17 cellular contexts compared by ENCODE assay signal in the genomic region with DNA sequence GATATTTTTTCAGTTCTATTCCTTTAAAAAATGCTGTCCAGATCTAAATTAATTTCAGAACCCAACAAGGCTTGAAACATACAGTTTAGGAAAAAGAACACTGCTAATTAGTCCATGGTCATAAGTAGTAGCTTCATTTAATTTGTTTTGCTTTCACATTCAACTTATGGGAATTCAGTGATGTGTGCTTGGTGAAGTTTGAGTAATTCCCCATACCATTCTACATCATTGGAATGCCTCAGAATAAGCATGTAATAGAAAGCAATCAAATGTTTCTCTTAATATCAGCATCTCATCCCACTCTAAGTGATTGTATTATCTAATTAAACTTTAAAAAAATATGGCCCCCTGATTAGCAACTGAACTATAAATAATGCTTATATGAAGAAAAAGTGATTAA. TPM values are rescaled to one million over a fixed set of nuclear protein-coding genes. Genes with fewer than 3 reads are reported as not detected.
"Had no signal": no experiment of that assay in that cellular context is flagged by ENCODE, and none has a peak within 500 bp of the region (broad histone marks: within the 10 kb centered on the region; RNA-seq: fewer than 3 reads in every experiment).

No MANE protein-coding gene starts in this region.

- DNase-seq: activated CD4-positive, alpha-beta memory T cell treated with anti-CD3 and anti-CD28 coated beads for 36 hours; activated effector memory CD4-positive, alpha-beta T cell treated with anti-CD3 and anti-CD28 coated beads, Interleukin-2, amount 50 U/mL, for 16 hours; activated T-cell treated with anti-CD3 and anti-CD28 coated beads, Interleukin-2, amount 50 U/mL, for 4 hours; anterior cingulate cortex; colonic mucosa; effector CD4-positive, alpha-beta T cell; immature natural killer cell; left colon; naive thymus-derived CD4-positive, alpha-beta T cell; posterior cingulate gyrus; right cardiac atrium; tibial artery had no signal

- ATAC-seq: activated naive CD4-positive, alpha-beta T cell treated with anti-CD3 and anti-CD28 coated beads, Interleukin-2, amount 50 U/mL, for 72 hours; activated T-cell treated with anti-CD3 and anti-CD28 coated beads, Interleukin-2, amount 50 U/mL, for 4 hours; left colon; naive thymus-derived CD4-positive, alpha-beta T cell; right cardiac atrium; stimulated activated memory B cell treated with anti-CD40 and anti-IgM and Interleukin-4, amounts not matched to agents 10 μg/mL and 1 μg/mL and 100 μg/mL, for 72 hours had no signal

- H3K4me2 ChIP-seq: smooth muscle cell had no signal

- H3K4me3 ChIP-seq: colonic mucosa, smooth muscle cell, tibial artery, vagina had no signal

- H3K27me3 ChIP-seq: colonic mucosa, tibial artery, vagina had no signal

- H3K9me3 ChIP-seq: colonic mucosa, tibial artery, vagina had no signal

- H3K36me3 Mint-ChIP-seq: immature natural killer cell; stimulated activated memory B cell treated with anti-CD40 and anti-IgM and Interleukin-4, amounts not matched to agents 10 μg/mL and 1 μg/mL and 100 μg/mL, for 72 hours had no signal

- H3K9me3 Mint-ChIP-seq: immature natural killer cell had no signal

- H3K27ac Mint-ChIP-seq: activated CD4-positive, alpha-beta memory T cell treated with anti-CD3 and anti-CD28 coated beads for 36 hours; activated naive CD4-positive, alpha-beta T cell treated with anti-CD3 and anti-CD28 coated beads, Interleukin-2, amount 50 U/mL, for 72 hours; immature natural killer cell; naive thymus-derived CD4-positive, alpha-beta T cell; stimulated activated memory B cell treated with anti-CD40 and anti-IgM and Interleukin-4, amounts not matched to agents 10 μg/mL and 1 μg/mL and 100 μg/mL, for 72 hours had no signal

- H3K4me1 ChIP-seq: colonic mucosa had no signal

- H3K4me3 Mint-ChIP-seq: activated CD4-positive, alpha-beta memory T cell treated with anti-CD3 and anti-CD28 coated beads for 36 hours; activated T-cell treated with anti-CD3 and anti-CD28 coated beads, Interleukin-2, amount 50 U/mL, for 4 hours; naive thymus-derived CD4-positive, alpha-beta T cell; stimulated activated memory B cell treated with anti-CD40 and anti-IgM and Interleukin-4, amounts not matched to agents 10 μg/mL and 1 μg/mL and 100 μg/mL, for 72 hours had no signal

- H3K36me3 ChIP-seq: colonic mucosa, tibial artery, vagina had no signal

- H3K27ac ChIP-seq: colonic mucosa, tibial artery, vagina, VCaP had no signal

RNA-seq across cellular contexts. Expression of a gene that starts 2.7 kb away (rescaled TPM):
- polyA plus RNA-seq: naive thymus-derived CD4-positive, alpha-beta T cell had no signal
